8 cellular contexts compared by ENCODE assay signal in genomic region chr3:44648564-44649229, GRCh38. TPM values are rescaled to one million over a fixed set of nuclear protein-coding genes. Genes with fewer than 3 reads are reported as not detected.
DNase-seq lines count a peak whose midpoint lies in the region; ATAC-seq and TF ChIP-seq lines count a peak whose summit lies in the region.

Gene ZNF35, plus strand, starts transcription at chr3:44648732. Its CDS starts 2,336 bp downstream, at chr3:44651068.

- DNase-seq in C1 segment of cervical spinal cord (lab: John Stamatoyannopoulos, UW): peak in 13 of 14 donors; percentile 24 to 87 (median 69)
- DNase-seq in NCI-H2196 (lab: John Stamatoyannopoulos, UW; ENCODE audit: unreplicated experiment): peak; percentile 65
- peak; percentile 76 for DNase-seq in activated CD4-positive, alpha-beta T cell treated with anti-CD3 and anti-CD28 coated beads, Interleukin-2, amount 10 ng/mL, durations not matched to agents 24 days and 14 days
- peak; percentile 91 for DNase-seq in epithelial cell of esophagus (ENCODE audit: low read depth)
- DNase-seq in mesenteric fat pad (ENCODE audit: low spot score): peak; percentile 91
- peak; percentile 12 for DNase-seq in stimulated activated CD8-positive, alpha-beta memory T cell treated with anti-CD3 and anti-CD28 coated beads, Interleukin-4, amount 100 ng/mL, for 24 hours (ENCODE audit: low read depth)

- H3K9me3 Mint-ChIP-seq in activated CD4-positive, alpha-beta T cell treated with anti-CD3 and anti-CD28 coated beads, Interleukin-2, amount 10 ng/mL, durations not matched to agents 24 days and 14 days: peaks cover 28% of the 10 kb centered on the region

- peak within 1 kb of the TSS; percentile 76 for H3K4me3 ChIP-seq in epithelial cell of esophagus (ENCODE audit: low read length)

- peak within 1 kb of the TSS; percentile 58 for H3K27ac Mint-ChIP-seq in activated CD4-positive, alpha-beta T cell treated with anti-CD3 and anti-CD28 coated beads, Interleukin-2, amount 10 ng/mL, durations not matched to agents 24 days and 14 days

- peak; percentile 99 for ATAC-seq in GM18868 (IDR thresholded peaks at IDR 0.05; ENCODE audit: unreplicated experiment)
- peak; percentile 93 for ATAC-seq in HG03066 (IDR thresholded peaks at IDR 0.05; ENCODE audit: low read depth, unreplicated experiment)

- H3K27me3 Mint-ChIP-seq in activated CD4-positive, alpha-beta T cell treated with anti-CD3 and anti-CD28 coated beads, Interleukin-2, amount 10 ng/mL, durations not matched to agents 24 days and 14 days: no peaks in the 10 kb centered on the region

- peak within 1 kb of the TSS; percentile 85 for H3K4me3 Mint-ChIP-seq in activated CD4-positive, alpha-beta T cell treated with anti-CD3 and anti-CD28 coated beads, Interleukin-2, amount 10 ng/mL, durations not matched to agents 24 days and 14 days

- intact Hi-C loops in activated CD4-positive, alpha-beta T cell treated with anti-CD3 and anti-CD28 coated beads, Interleukin-2, amount 10 ng/mL, durations not matched to agents 24 days and 14 days (cut with micrococcal nuclease): loop anchor here (2.0 kb wide), 1 partner anchor 24 kb away; the partner anchor contains the start of gene ZNF197

- peaks cover 52% of the 10 kb centered on the region for H3K36me3 Mint-ChIP-seq in activated CD4-positive, alpha-beta T cell treated with anti-CD3 and anti-CD28 coated beads, Interleukin-2, amount 10 ng/mL, durations not matched to agents 24 days and 14 days (ENCODE audit: low read depth)

- TF ChIP-seq CTCF in epithelial cell of esophagus (IDR thresholded peaks at IDR 0.05; ENCODE audit: insufficient read depth, low read depth, low read length, missing control alignments): no peak

- peaks cover 5% of the 10 kb centered on the region for H3K4me1 Mint-ChIP-seq in activated CD4-positive, alpha-beta T cell treated with anti-CD3 and anti-CD28 coated beads, Interleukin-2, amount 10 ng/mL, durations not matched to agents 24 days and 14 days

RNA-seq across cellular contexts. Expression of gene ZNF35, which starts in this region (rescaled TPM):
- total RNA-seq in activated CD4-positive, alpha-beta T cell treated with anti-CD3 and anti-CD28 coated beads, Interleukin-2, amount 10 ng/mL, durations not matched to agents 24 days and 14 days: 4.7 and 4.8 TPM in 2 replicates
- total RNA-seq in mesenteric fat pad: 11.7 TPM

Comparison
In these comparisons a context has a peak if more than half of its experiments do, and no peak if none do; other contexts are left out.
1. Peak in every context shown above with its lines: DNase-seq, ATAC-seq and H3K4me3 ChIP-seq.
2. DNase-seq: peak in every context shown above with its lines; median percentile 91 in epithelial cell of esophagus; 91 in mesenteric fat pad; 76 in activated CD4-positive, alpha-beta T cell treated with anti-CD3 and anti-CD28 coated beads, Interleukin-2, amount 10 ng/mL, durations not matched to agents 24 days and 14 days; 69 in C1 segment of cervical spinal cord; 65 in NCI-H2196; 12 in stimulated activated CD8-positive, alpha-beta memory T cell treated with anti-CD3 and anti-CD28 coated beads, Interleukin-4, amount 100 ng/mL, for 24 hours.